Comparison of ENCODE assay signal across 21 cellular contexts in the genomic region with DNA sequence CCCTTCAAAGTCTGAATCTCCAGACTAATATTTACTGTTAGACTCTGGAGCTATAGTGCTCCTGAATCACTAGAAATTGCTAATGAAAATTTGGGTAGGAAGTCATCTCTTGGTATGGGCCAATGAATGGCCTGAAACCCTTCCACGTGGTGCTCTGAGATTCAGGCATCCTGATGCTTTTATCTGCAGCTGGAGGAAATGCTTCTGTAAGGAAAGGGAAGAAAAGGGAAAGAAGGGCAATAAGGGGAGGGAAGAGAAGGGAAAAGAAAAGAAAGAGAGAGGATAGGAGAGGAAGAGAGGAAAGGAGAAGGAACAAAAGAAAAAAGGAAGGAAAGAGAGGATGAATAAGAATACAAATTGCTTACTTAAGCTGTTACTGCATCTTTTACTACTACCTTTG.
"Had no signal": no experiment of that assay in that cellular context is flagged by ENCODE, and none has a peak within 500 bp of the region (broad histone marks: within the 10 kb centered on the region; RNA-seq: fewer than 3 reads in every experiment).

No MANE protein-coding gene starts in this region.

- H3K27me3 ChIP-seq: dorsolateral prefrontal cortex, ovary, thyroid gland had no signal

- FAIRE-seq: endometrium, frontal cortex, urothelium cell line had no signal

- H3K4me3 ChIP-seq: coronary artery, dorsolateral prefrontal cortex, heart left ventricle, mucosa of descending colon, ovary, smooth muscle cell, thyroid gland had no signal

- ATAC-seq: esophagus mucosa, heart left ventricle, left lobe of liver, mucosa of descending colon, natural killer cell, right cardiac atrium had no signal

- H3K36me3 Mint-ChIP-seq: natural killer cell, type B pancreatic cell had no signal

- H3K4me3 Mint-ChIP-seq: natural killer cell, neural crest cell, type B pancreatic cell had no signal

- H3K9me3 Mint-ChIP-seq: natural killer cell, neural crest cell, type B pancreatic cell had no signal

- H3K27ac Mint-ChIP-seq: natural killer cell, type B pancreatic cell had no signal

- H3K27ac ChIP-seq: coronary artery, dorsolateral prefrontal cortex, heart left ventricle, ovary, thyroid gland had no signal

- H3K4me1 ChIP-seq: heart left ventricle, thyroid gland had no signal

- DNase-seq: dorsolateral prefrontal cortex; effector CD8-positive, alpha-beta T cell; heart left ventricle; hippocampal formation; islet precursor cell; mucosa of descending colon; natural killer cell; ovary; right cardiac atrium; stimulated activated CD4-positive, alpha-beta T cell treated with anti-CD3 and anti-CD28 coated beads, Interleukin-2, amount 100 ng/mL, for 48 hours; stimulated activated naive CD4-positive, alpha-beta T cell treated with Interleukin-2 at 50 U/mL for 16 hours; thyroid gland had no signal

- H3K4me2 ChIP-seq: smooth muscle cell had no signal

- H3K4me1 Mint-ChIP-seq: natural killer cell had no signal

- H3K36me3 ChIP-seq: heart left ventricle, ovary, thyroid gland had no signal

- H3K27me3 Mint-ChIP-seq: type B pancreatic cell had no signal

- H3K9me3 ChIP-seq: heart left ventricle, mucosa of descending colon, ovary, thyroid gland had no signal
